ENCODE assay signal across 1 cellular context in the genomic region with DNA sequence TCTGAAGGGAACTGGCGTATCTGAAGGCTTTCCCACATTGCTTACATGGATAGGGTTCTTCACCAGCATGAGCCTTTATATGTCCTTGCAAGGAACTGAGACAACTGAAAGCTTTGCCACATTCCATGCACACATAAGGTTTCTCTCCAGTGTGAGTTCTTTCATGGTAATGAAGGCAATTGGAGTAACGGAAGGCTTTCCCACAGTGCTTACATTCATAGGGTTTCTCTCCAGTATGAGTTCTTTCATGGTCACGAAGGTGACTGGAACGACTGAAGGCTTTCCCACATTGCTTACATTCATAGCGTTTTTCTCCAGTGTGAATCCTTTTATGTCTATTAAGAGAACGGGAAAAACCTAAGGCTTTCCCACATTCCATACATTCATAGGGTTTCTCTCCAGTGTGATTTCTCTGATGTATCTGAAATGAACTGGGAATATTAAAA.
A peak's percentile ranks its signal among the peaks of the same experiment; 100 is the strongest.
TF ChIP-seq lines count a peak whose summit lies in the region.

No MANE protein-coding gene starts in this region.

TF ChIP-seq in GM12878, 131 proteins besides CTCF, POLR2A, EP300 and RAD21 (continued from another document):
- TF ChIP-seq POU2F2 (IDR thresholded peaks at IDR 0.05; ENCODE audit: borderline replicate concordance, low read depth, low read length) (0 out of 3 replicates have a peak, but pooled peaks have one; percentile 37), CBX3 (IDR thresholded peaks at IDR 0.05; ENCODE audit: borderline replicate concordance, low read depth) (0 out of 2 replicates have a peak, but pooled peaks have one; percentile 6)
